In genomic region chr5:142281012-142281374, GRCh38 we compare ENCODE assay signal across 19 cellular contexts. TPM values are rescaled to one million over a fixed set of nuclear protein-coding genes. Genes with fewer than 3 reads are reported as not detected.
DNase-seq lines count a peak whose midpoint lies in the region; ATAC-seq and TF ChIP-seq lines count a peak whose summit lies in the region.
"Had no signal": no experiment of that assay in that cellular context is flagged by ENCODE, and none has a peak within 500 bp of the region (broad histone marks: within the 10 kb centered on the region; RNA-seq: fewer than 3 reads in every experiment).

No MANE protein-coding gene starts in this region.

- peaks cover 2% of the 10 kb centered on the region for H3K36me3 Mint-ChIP-seq in neural progenitor cell
- H3K36me3 Mint-ChIP-seq: CD4-positive, alpha-beta memory T cell had no signal

- peak; percentile 32 for DNase-seq in BE2C
- DNase-seq in dermis blood vessel endothelial cell = peak; percentile 38
- peak; percentile 44 to 83 (median 73) for DNase-seq in right cardiac atrium
- no peak for DNase-seq in neural progenitor cell (ENCODE audit: low spot score)
- no peak for DNase-seq in COLO829 (ENCODE audit: low spot score)
- no peak for DNase-seq in NCI-H1930 (lab: John Stamatoyannopoulos, UW)
- no peak for DNase-seq in iPS-NIHi11 (ENCODE audit: low spot score)
- DNase-seq: activated CD8-positive, alpha-beta memory T cell treated with anti-CD3 and anti-CD28 coated beads for 24 hours; amygdala; CD4-positive, alpha-beta memory T cell; NCI-H1436; NCI-H524 treated with DMSO at 0.1 percent for 48 hours; Peyer's patch; substantia nigra had no signal

- H3K79me2 ChIP-seq in neural progenitor cell (ENCODE audit: low read depth) = no peaks in the 10 kb centered on the region

- H3K9ac ChIP-seq in neural progenitor cell = no peak overlapping the region

- TF ChIP-seq CTCF in BE2C (IDR thresholded peaks at IDR 0.05; ENCODE audit: low read depth, low read length) (no peak), neural progenitor cell (IDR thresholded peaks at IDR 0.05) (no peak)

- H2AFZ ChIP-seq in neural progenitor cell (replicated peaks) = no peak overlapping the region

- H3K27me3 ChIP-seq in BE2C (no peaks in the 10 kb centered on the region), right cardiac atrium (ENCODE audit: control insufficient read depth, insufficient read depth) (no peaks in the 10 kb centered on the region), neural progenitor cell (no peaks in the 10 kb centered on the region)
- H3K27me3 ChIP-seq: Peyer's patch had no signal

- H3K9me3 Mint-ChIP-seq in neural progenitor cell = no peaks in the 10 kb centered on the region
- H3K9me3 Mint-ChIP-seq: CD4-positive, alpha-beta memory T cell; dendritic cell treated with granulocyte-macrophage colony-stimulating factor and Interleukin-4, amounts not matched to agents 40 ng/mL and 50 ng/mL, for 4 days had no signal

- peak overlapping the region; percentile 77 for H3K27ac ChIP-seq in right cardiac atrium (ENCODE audit: low read length)
- H3K27ac ChIP-seq in neural progenitor cell = no peak overlapping the region
- H3K27ac ChIP-seq: prostate gland, VCaP had no signal

- peaks cover 6% of the 10 kb centered on the region for H3F3A ChIP-seq in neural progenitor cell (ENCODE audit: low read depth)

- H3K9me3 ChIP-seq in BE2C (no peaks in the 10 kb centered on the region), right cardiac atrium (ENCODE audit: control insufficient read depth, low read length) (no peaks in the 10 kb centered on the region), neural progenitor cell (ENCODE audit: low read depth) (no peaks in the 10 kb centered on the region)
- H3K9me3 ChIP-seq: Peyer's patch, prostate gland had no signal

- no peaks in the 10 kb centered on the region for H3K36me3 ChIP-seq in BE2C
- no peaks in the 10 kb centered on the region for H3K36me3 ChIP-seq in neural progenitor cell
- H3K36me3 ChIP-seq: Peyer's patch, prostate gland had no signal

- no peak overlapping the region for H3K4me3 ChIP-seq in BE2C (ENCODE audit: low read depth, low read length)
- H3K4me3 ChIP-seq in right cardiac atrium (ENCODE audit: low read length) = no peak overlapping the region
- no peak overlapping the region for H3K4me3 ChIP-seq in neural progenitor cell
- H3K4me3 ChIP-seq: Peyer's patch, prostate gland had no signal

- H3K4me3 Mint-ChIP-seq in neural progenitor cell = no peak overlapping the region
- H3K4me3 Mint-ChIP-seq: CD4-positive, alpha-beta memory T cell; dendritic cell treated with granulocyte-macrophage colony-stimulating factor and Interleukin-4, amounts not matched to agents 40 ng/mL and 50 ng/mL, for 4 days had no signal

- peak; percentile 25 to 41 for ATAC-seq in right cardiac atrium
- no peak for ATAC-seq in GM19035 (IDR thresholded peaks at IDR 0.05; ENCODE audit: unreplicated experiment)
- ATAC-seq: HCT116 had no signal

- WGBS in right cardiac atrium = 57% methylated on average over 6 of the region's 6 CpGs

- H4K20me1 ChIP-seq in neural progenitor cell (ENCODE audit: low read depth) = no peaks in the 10 kb centered on the region

- H3K4me2 ChIP-seq in neural progenitor cell = no peak overlapping the region

- intact Hi-C loops in right cardiac atrium (cut with DNase I) = no loop called here

- H3K4me1 Mint-ChIP-seq in neural progenitor cell = peaks cover 50% of the 10 kb centered on the region
- H3K4me1 Mint-ChIP-seq: CD4-positive, alpha-beta memory T cell had no signal

- H3K27me3 Mint-ChIP-seq in neural progenitor cell (ENCODE audit: insufficient read depth, low read depth) = peaks cover 4% of the 10 kb centered on the region
- H3K27me3 Mint-ChIP-seq: CD4-positive, alpha-beta memory T cell had no signal

- H3K4me1 ChIP-seq in BE2C (peaks cover 14% of the 10 kb centered on the region), right cardiac atrium (ENCODE audit: control insufficient read depth, insufficient read depth, low read length) (peaks cover 6% of the 10 kb centered on the region), neural progenitor cell (peaks cover 22% of the 10 kb centered on the region)
- H3K4me1 ChIP-seq: Peyer's patch, prostate gland had no signal

- H3K27ac Mint-ChIP-seq in neural progenitor cell = peak overlapping the region; percentile 90
- H3K27ac Mint-ChIP-seq: dendritic cell treated with granulocyte-macrophage colony-stimulating factor and Interleukin-4, amounts not matched to agents 40 ng/mL and 50 ng/mL, for 4 days had no signal

RNA-seq across cellular contexts. Expression of gene SPRY4, which starts 43.8 kb away (rescaled TPM):
- polyA plus RNA-seq in BE2C (2012; ENCODE audit: insufficient read depth, insufficient read length, low read depth) = 166 TPM
- total RNA-seq in dermis blood vessel endothelial cell (5.5 and 11.9 TPM in 2 replicates), right cardiac atrium (10 to 100 TPM in 2 of 4 donors, 1 to 10 TPM in 2; 8.3 to 18.3 (median 11.7) TPM), neural progenitor cell (ENCODE audit: low replicate concordance) (0.13 and 1.7 TPM in 2 replicates)
- 8.1 TPM for polyA plus RNA-seq in right cardiac atrium
- total RNA-seq: CD4-positive, alpha-beta memory T cell had no signal
- polyA plus RNA-seq: CD4-positive, alpha-beta memory T cell had no signal

Comparison
In these comparisons a context has a peak if more than half of its experiments do, and no peak if none do; other contexts are left out.
1. DNase-seq: peak in BE2C (single experiment), dermis blood vessel endothelial cell (single experiment) and right cardiac atrium (3 of 3); none in neural progenitor cell (single experiment), COLO829 (single experiment), NCI-H1930 (0 of 2) and iPS-NIHi11 (single experiment).